ENCODE assay signal across 16 cellular contexts in genomic region chr13:34990399-34991224, GRCh38.
"Had no signal": no experiment of that assay in that cellular context is flagged by ENCODE, and none has a peak within 500 bp of the region (broad histone marks: within the 10 kb centered on the region; RNA-seq: fewer than 3 reads in every experiment).

No MANE protein-coding gene starts in this region.

- H3K36me3 ChIP-seq: cardiac muscle cell, pancreas, thyroid gland, uterus had no signal

- ATAC-seq: left cardiac atrium; naive thymus-derived CD4-positive, alpha-beta T cell; pancreas; stimulated activated naive B cell treated with anti-CD40 and anti-IgM and Interleukin-4, amounts not matched to agents 10 μg/mL and 1 μg/mL and 100 μg/mL, for 72 hours; T-helper 17 cell had no signal

- H3K27me3 ChIP-seq: cardiac muscle cell, dorsolateral prefrontal cortex, pancreas, thyroid gland, uterus had no signal

- H3K4me1 ChIP-seq: pancreas, thyroid gland, uterus had no signal

- H3K4me3 ChIP-seq: cardiac muscle cell, dorsolateral prefrontal cortex, pancreas, thyroid gland, uterus had no signal

- DNase-seq: activated CD4-positive, alpha-beta memory T cell treated with anti-CD3 and anti-CD28 coated beads, Interleukin-2, amount 10 ng/mL, durations not matched to agents 7 days and 5 days; activated CD4-positive, alpha-beta T cell treated with anti-CD3 and anti-CD28 coated beads for 4 hours; activated effector memory CD4-positive, alpha-beta T cell treated with Interleukin-2 at 50 U/mL for 16 hours; activated naive CD4-positive, alpha-beta T cell treated with anti-CD3 and anti-CD28 coated beads, Interleukin-2, amount 50 U/mL, for 16 hours; activated T-cell treated with anti-CD3 and anti-CD28 coated beads, Interleukin-2, amount 50 U/mL, for 24 hours; dorsolateral prefrontal cortex; immature natural killer cell; left cardiac atrium; naive thymus-derived CD4-positive, alpha-beta T cell; pancreas; stimulated activated CD4-positive, alpha-beta T cell treated with anti-CD3 and anti-CD28 coated beads, Interleukin-4, amount 100 ng/mL, for 1 hour; stimulated activated naive B cell treated with anti-CD40 and anti-IgM and Interleukin-4, amounts not matched to agents 10 μg/mL and 1 μg/mL and 100 μg/mL, for 72 hours; T-helper 17 cell; thyroid gland; uterus had no signal

- H3K27ac ChIP-seq: cardiac muscle cell, dorsolateral prefrontal cortex, pancreas, thyroid gland, uterus had no signal

- H3K9me3 ChIP-seq: thyroid gland, uterus had no signal
